8 cellular contexts compared by ENCODE assay signal in genomic region chr18:47931707-47932103, GRCh38. TPM values are rescaled to one million over a fixed set of nuclear protein-coding genes. Genes with fewer than 3 reads are reported as not detected.
DNase-seq lines count a peak whose midpoint lies in the region; ATAC-seq and TF ChIP-seq lines count a peak whose summit lies in the region.

No MANE protein-coding gene starts in this region.

- H3K27ac Mint-ChIP-seq in activated CD8-positive, alpha-beta T cell treated with anti-CD3 and anti-CD28 coated beads for 36 hours: peak overlapping the region; percentile 88

- peaks cover 14% of the 10 kb centered on the region for H3K36me3 Mint-ChIP-seq in activated CD8-positive, alpha-beta T cell treated with anti-CD3 and anti-CD28 coated beads for 36 hours (ENCODE audit: low read depth)

- intact Hi-C loops in activated CD8-positive, alpha-beta T cell treated with anti-CD3 and anti-CD28 coated beads for 36 hours (cut with micrococcal nuclease): no loop called here

- H3K36me3 ChIP-seq in ACC112 (ENCODE audit: insufficient read depth, low read length): no peaks in the 10 kb centered on the region

- CTCF ChIA-PET in activated CD8-positive, alpha-beta T cell treated with anti-CD3 and anti-CD28 coated beads for 36 hours (lab: Charles Lee): no interaction called here

- H3K4me3 ChIP-seq in ACC112 (ENCODE audit: low read depth, low read length) (peak overlapping the region; percentile 89), GM12875 (ENCODE audit: low read depth, low read length) (peak overlapping the region; percentile 77), fibroblast of mammary gland (ENCODE audit: control insufficient read depth, low read depth, low read length) (peak overlapping the region; percentile 49)

- H3K27me3 Mint-ChIP-seq in activated CD8-positive, alpha-beta T cell treated with anti-CD3 and anti-CD28 coated beads for 36 hours: no peaks in the 10 kb centered on the region

- peaks cover 28% of the 10 kb centered on the region for H3K27me3 ChIP-seq in ACC112 (ENCODE audit: insufficient read depth, low read length)

- 0 out of 2 replicates have a peak, but pooled peaks have one; percentile 8 for TF ChIP-seq CTCF in GM12875 (IDR thresholded peaks at IDR 0.05; ENCODE audit: borderline replicate concordance, insufficient read depth, low read depth, low read length)
- no peak for TF ChIP-seq CTCF in activated CD8-positive, alpha-beta T cell treated with anti-CD3 and anti-CD28 coated beads for 36 hours (IDR thresholded peaks at IDR 0.05)
- TF ChIP-seq CTCF in fibroblast of mammary gland (conservative IDR thresholded peaks at IDR 0.05; ENCODE audit: control insufficient read depth, insufficient read depth, low read depth, low read length): no peak

- no peaks in the 10 kb centered on the region for H3K9me3 Mint-ChIP-seq in activated CD8-positive, alpha-beta T cell treated with anti-CD3 and anti-CD28 coated beads for 36 hours

- peaks cover 30% of the 10 kb centered on the region for H3K79me2 ChIP-seq in ACC112 (ENCODE audit: control insufficient read depth, insufficient read depth, low read length, unreplicated experiment)

- H3K4me3 Mint-ChIP-seq in activated CD8-positive, alpha-beta T cell treated with anti-CD3 and anti-CD28 coated beads for 36 hours: peak overlapping the region; percentile 80

- DNase-seq in NCI-H2227 treated with DMSO at 0.1 percent for 48 hours (lab: John Stamatoyannopoulos, UW) (peak; percentile 82), fibroblast of mammary gland (ENCODE audit: low read depth) (peak; percentile 10), pons (ENCODE audit: low spot score) (peak; percentile 61), cerebellar nuclear complex (lab: John Stamatoyannopoulos, UW) (no peak)
- DNase-seq in activated CD8-positive, alpha-beta T cell treated with anti-CD3 and anti-CD28 coated beads for 36 hours: peak; percentile 38
- DNase-seq in stimulated activated CD8-positive, alpha-beta memory T cell treated with anti-CD3 and anti-CD28 coated beads, Interleukin-4, amount 100 ng/mL, for 48 hours: no peak

- H3K27ac ChIP-seq in ACC112 (ENCODE audit: low read depth, low read length): peak overlapping the region; percentile 92

- POLR2A ChIA-PET in activated CD8-positive, alpha-beta T cell treated with anti-CD3 and anti-CD28 coated beads for 36 hours (lab: Charles Lee): interaction anchor here (0.8 kb wide), 1 partner anchor 18 kb away, joined by 3 read pairs; no protein-coding TSS in a partner anchor

- H3K4me1 ChIP-seq in ACC112 (ENCODE audit: control insufficient read depth, insufficient read depth, low read length, unreplicated experiment): peaks cover 11% of the 10 kb centered on the region

- ATAC-seq in activated CD8-positive, alpha-beta T cell treated with anti-CD3 and anti-CD28 coated beads for 36 hours: no peak

- H3K4me1 Mint-ChIP-seq in activated CD8-positive, alpha-beta T cell treated with anti-CD3 and anti-CD28 coated beads for 36 hours (ENCODE audit: low read depth): peaks cover 28% of the 10 kb centered on the region

- peak overlapping the region; percentile 71 for H2AFZ ChIP-seq in ACC112 (ENCODE audit: low read length, unreplicated experiment)

RNA-seq across cellular contexts. Expression of gene SMAD2, which starts 1.2 kb away (rescaled TPM):
- total RNA-seq in activated CD8-positive, alpha-beta T cell treated with anti-CD3 and anti-CD28 coated beads for 36 hours: 100 to 1,000 TPM; 141 to 142 TPM

Comparison
In these comparisons a context has a peak if more than half of its experiments do, and no peak if none do; other contexts are left out.
1. DNase-seq: peak in NCI-H2227 treated with DMSO at 0.1 percent for 48 hours (single experiment), activated CD8-positive, alpha-beta T cell treated with anti-CD3 and anti-CD28 coated beads for 36 hours (single experiment), fibroblast of mammary gland (single experiment) and pons (single experiment); none in stimulated activated CD8-positive, alpha-beta memory T cell treated with anti-CD3 and anti-CD28 coated beads, Interleukin-4, amount 100 ng/mL, for 48 hours (single experiment) and cerebellar nuclear complex (0 of 2).
2. Peak in every context shown above with its lines, with median percentiles within 50 percentile points of each other: H3K4me3 ChIP-seq.